19 cellular contexts compared by ENCODE assay signal in the genomic region with DNA sequence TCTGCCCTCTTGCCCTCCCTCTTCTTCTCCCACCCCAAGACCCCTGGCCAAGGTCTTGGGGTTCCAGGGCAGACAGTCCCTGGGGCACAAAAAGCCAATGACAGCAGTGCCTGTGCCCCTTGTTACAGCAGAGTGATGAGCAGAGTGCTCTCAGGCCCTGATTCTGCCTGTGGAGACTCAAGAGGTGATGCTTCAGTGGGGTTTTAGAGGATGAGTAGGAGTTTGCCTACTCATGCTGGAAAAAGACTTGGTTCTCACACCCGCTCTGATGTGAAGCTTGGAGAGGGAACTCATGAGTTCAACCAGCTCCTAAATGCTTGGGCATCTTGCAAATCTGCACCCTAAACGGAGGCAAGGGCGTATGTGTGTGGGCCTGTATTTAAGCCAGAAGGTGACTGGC. TPM values are rescaled to one million over a fixed set of nuclear protein-coding genes. Genes with fewer than 3 reads are reported as not detected.
DNase-seq lines count a peak whose midpoint lies in the region; ATAC-seq, FAIRE-seq and TF ChIP-seq lines count a peak whose summit lies in the region.
"Had no signal": no experiment of that assay in that cellular context is flagged by ENCODE, and none has a peak within 500 bp of the region (broad histone marks: within the 10 kb centered on the region; RNA-seq: fewer than 3 reads in every experiment).

No MANE protein-coding gene starts in this region.

- WGBS in pancreas, 2 donors = 91 to 92% methylated on average over 3 of the region's 3 CpGs

- TF ChIP-seq CTCF in right atrium auricular region (IDR thresholded peaks at IDR 0.05) (no peak), left ventricle myocardium inferior (IDR thresholded peaks at IDR 0.05; ENCODE audit: borderline replicate concordance) (no peak), dorsolateral prefrontal cortex (IDR thresholded peaks at IDR 0.05 in 54 of 56, conservative IDR thresholded peaks at IDR 0.05 in 2 of 56; ENCODE audit: low read depth in 1 of 56, partially characterized antibody in 56 of 56) (no peak), pancreas (IDR thresholded peaks at IDR 0.05) (no peak)

- FAIRE-seq in pancreas (lab: Jason Lieb, UNC) = no peak
- FAIRE-seq: GM12878, GM19239, H1 had no signal

- no peaks in the 10 kb centered on the region for H3K9me3 Mint-ChIP-seq in stimulated activated effector memory CD8-positive, alpha-beta T cell treated with anti-CD3 and anti-CD28 coated beads, Interleukin-12 subunit alpha, Interleukin-12 subunit beta, amount 100 ng/mL, for 72 hours
- H3K9me3 Mint-ChIP-seq: CD4-positive, alpha-beta memory T cell had no signal

- no peaks in the 10 kb centered on the region for H3K4me1 Mint-ChIP-seq in stimulated activated effector memory CD8-positive, alpha-beta T cell treated with anti-CD3 and anti-CD28 coated beads, Interleukin-12 subunit alpha, Interleukin-12 subunit beta, amount 100 ng/mL, for 72 hours
- H3K4me1 Mint-ChIP-seq: CD4-positive, alpha-beta memory T cell had no signal

- H3K4me3 ChIP-seq in right atrium auricular region (no peak overlapping the region), left ventricle myocardium inferior (no peak overlapping the region), dorsolateral prefrontal cortex (no peak overlapping the region), pancreas (no peak overlapping the region)
- H3K4me3 ChIP-seq: GM12878, GM23248 had no signal

- H3K4me3 Mint-ChIP-seq in stimulated activated effector memory CD8-positive, alpha-beta T cell treated with anti-CD3 and anti-CD28 coated beads, Interleukin-12 subunit alpha, Interleukin-12 subunit beta, amount 100 ng/mL, for 72 hours = no peak overlapping the region
- H3K4me3 Mint-ChIP-seq: CD4-positive, alpha-beta memory T cell had no signal

- intact Hi-C loops in left ventricle myocardium inferior (cut with micrococcal nuclease) (no loop called here), dorsolateral prefrontal cortex (cut with DNase I) (loop anchor here in 1 of 2 donors (10.0 kb wide), 1 partner anchor 58 kb away; the partner anchor contains the start of gene CAMK2B), pancreas (cut with DNase I) (no loop called here)

- peak overlapping the region; percentile 41 for H3K27ac Mint-ChIP-seq in stimulated activated effector memory CD8-positive, alpha-beta T cell treated with anti-CD3 and anti-CD28 coated beads, Interleukin-12 subunit alpha, Interleukin-12 subunit beta, amount 100 ng/mL, for 72 hours
- H3K27ac Mint-ChIP-seq: CD4-positive, alpha-beta memory T cell had no signal

- H3K36me3 Mint-ChIP-seq in stimulated activated effector memory CD8-positive, alpha-beta T cell treated with anti-CD3 and anti-CD28 coated beads, Interleukin-12 subunit alpha, Interleukin-12 subunit beta, amount 100 ng/mL, for 72 hours = no peaks in the 10 kb centered on the region
- H3K36me3 Mint-ChIP-seq: CD4-positive, alpha-beta memory T cell had no signal

- H3K27me3 ChIP-seq in right atrium auricular region (no peaks in the 10 kb centered on the region), left ventricle myocardium inferior (ENCODE audit: low read depth) (no peaks in the 10 kb centered on the region), dorsolateral prefrontal cortex (no peaks in the 10 kb centered on the region), pancreas (no peaks in the 10 kb centered on the region)

- H3K27ac ChIP-seq in right atrium auricular region (peak overlapping the region; percentile 64 to 71), left ventricle myocardium inferior (replicated peaks) (no peak overlapping the region), angular gyrus (ENCODE audit: low read depth, low read length) (peak overlapping the region; percentile 91), dorsolateral prefrontal cortex (peak overlapping the region in 50 of 59 donors; percentile 25 to 97 (median 86)), pancreas (no peak overlapping the region)
- H3K27ac ChIP-seq: GM23248 had no signal

- H3K4me1 ChIP-seq in right atrium auricular region (peaks cover 0 to 61% of the 10 kb centered on the region in 2 donors), left ventricle myocardium inferior (peaks cover 75% of the 10 kb centered on the region), pancreas (no peaks in the 10 kb centered on the region)

- no peak for ATAC-seq in stimulated activated effector memory CD8-positive, alpha-beta T cell treated with anti-CD3 and anti-CD28 coated beads, Interleukin-12 subunit alpha, Interleukin-12 subunit beta, amount 100 ng/mL, for 72 hours
- ATAC-seq in pancreas = no peak
- ATAC-seq: GM12878 had no signal

- DNase-seq in right atrium auricular region (ENCODE audit: low spot score) (no peak), left ventricle myocardium inferior (no peak), dorsolateral prefrontal cortex (no peak), DMS 273 treated with DMSO at 0.1 percent for 48 hours (lab: John Stamatoyannopoulos, UW) (no peak), inferior parietal cortex (ENCODE audit: extremely low spot score) (no peak), pancreas (no peak)
- DNase-seq in stimulated activated effector memory CD8-positive, alpha-beta T cell treated with anti-CD3 and anti-CD28 coated beads, Interleukin-12 subunit alpha, Interleukin-12 subunit beta, amount 100 ng/mL, for 72 hours (ENCODE audit: low spot score in 2 of 2) = no peak
- DNase-seq: Calu3; CD4-positive, alpha-beta memory T cell; DMS153; DND-41; GDM1; GM23248; H7; HCEC 1CT had no signal

- no peaks in the 10 kb centered on the region for H3K36me3 ChIP-seq in right atrium auricular region
- H3K36me3 ChIP-seq in left ventricle myocardium inferior = no peaks in the 10 kb centered on the region
- H3K36me3 ChIP-seq in pancreas = no peaks in the 10 kb centered on the region

- H3K9me3 ChIP-seq in right atrium auricular region = no peaks in the 10 kb centered on the region
- H3K9me3 ChIP-seq in left ventricle myocardium inferior (replicated peaks) = no peaks in the 10 kb centered on the region
- H3K9me3 ChIP-seq in pancreas = no peaks in the 10 kb centered on the region

RNA-seq across cellular contexts. Expression of gene CAMK2B, which starts 58.2 kb away (rescaled TPM):
- total RNA-seq in right atrium auricular region (10 to 100 TPM; 79.9 to 84.7 TPM), left ventricle myocardium inferior (98.0 TPM), dorsolateral prefrontal cortex (100 to 1,000 TPM; 111 to 469 (median 313) TPM), pancreas (1 to 10 TPM in 4 of 6 donors, under 1 TPM in 2; 0.83 to 2.7 (median 1.8) TPM)
- 10 to 100 TPM; 11.6 to 34.0 TPM for polyA plus RNA-seq in pancreas
- total RNA-seq: Calu3; CD4-positive, alpha-beta memory T cell had no signal
- polyA plus RNA-seq: CD4-positive, alpha-beta memory T cell had no signal

Comparison
In these comparisons a context has a peak if more than half of its experiments do, and no peak if none do; other contexts are left out.
1. H3K27ac ChIP-seq: peak in right atrium auricular region (2 of 2), angular gyrus (single experiment) and dorsolateral prefrontal cortex (50 of 59); none in left ventricle myocardium inferior (single experiment) and pancreas (0 of 4).
2. RNA of gene CAMK2B, which starts 58.2 kb away (total RNA-seq): 111 to 469 TPM in dorsolateral prefrontal cortex, 98.0 TPM in left ventricle myocardium inferior (single experiment) and 79.9 to 84.7 TPM in right atrium auricular region; 0.83 to 2.7 TPM in pancreas; every median in the first group is over 10 times any median in the second.